ENCODE assay signal across 33 cellular contexts in the genomic region with DNA sequence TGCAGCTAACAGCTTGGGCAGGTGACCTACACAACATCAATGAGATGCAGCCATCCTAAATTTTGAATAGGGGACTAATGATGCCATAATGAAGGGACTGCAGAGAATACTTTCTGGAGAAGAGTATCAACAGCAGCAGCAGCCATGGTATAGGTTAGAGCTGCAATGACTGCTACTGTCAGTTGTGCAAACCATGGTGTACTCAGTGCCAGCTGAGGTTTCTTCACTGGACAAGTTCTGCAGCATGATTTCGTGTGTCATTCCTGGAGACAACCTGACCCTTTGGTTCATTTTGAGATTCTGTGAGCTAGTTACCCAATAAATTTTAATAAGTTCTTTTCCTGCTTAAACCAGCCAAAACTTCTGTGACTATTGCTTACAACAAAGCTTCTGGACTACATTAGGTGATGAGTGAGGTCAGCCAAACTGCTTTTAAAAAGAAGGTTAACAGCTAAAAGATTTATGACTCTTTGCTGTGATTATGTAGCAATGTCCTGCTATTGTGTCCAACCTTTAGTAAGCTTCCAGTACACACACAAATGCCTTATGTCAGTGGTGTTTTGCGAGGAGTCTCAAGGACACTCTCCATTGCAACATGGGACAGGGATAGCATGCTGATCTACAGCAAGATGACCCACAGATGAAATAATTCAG. TPM values are rescaled to one million over a fixed set of nuclear protein-coding genes. Genes with fewer than 3 reads are reported as not detected.
DNase-seq lines count a peak whose midpoint lies in the region; ATAC-seq and TF ChIP-seq lines count a peak whose summit lies in the region.
"Had no signal": no experiment of that assay in that cellular context is flagged by ENCODE, and none has a peak within 500 bp of the region (broad histone marks: within the 10 kb centered on the region; RNA-seq: fewer than 3 reads in every experiment).

No MANE protein-coding gene starts in this region.

- H3K4me3 ChIP-seq in AG10803 (ENCODE audit: low read length) (no peak overlapping the region), PC-9 (no peak overlapping the region), prostate gland (no peak overlapping the region), MM.1S (ENCODE audit: low read length) (no peak overlapping the region)
- H3K4me3 ChIP-seq: breast epithelium, mucosa of descending colon, skin epidermis, upper lobe of left lung had no signal

- POLR2A ChIA-PET in PC-9 (lab: Charles Lee; ENCODE audit: unreplicated experiment): no interaction called here

- H3K36me3 ChIP-seq in PC-9 (ENCODE audit: low read depth) (no peaks in the 10 kb centered on the region), prostate gland (no peaks in the 10 kb centered on the region), MM.1S (replicated peaks; ENCODE audit: insufficient read depth, low read length) (no peaks in the 10 kb centered on the region)
- H3K36me3 ChIP-seq: BE2C, breast epithelium, upper lobe of left lung, WERI-Rb-1 had no signal

- H3K27me3 ChIP-seq in PC-9 (ENCODE audit: insufficient read depth, low read depth) (no peaks in the 10 kb centered on the region), prostate gland (replicated peaks; ENCODE audit: insufficient read depth) (no peaks in the 10 kb centered on the region), MM.1S (replicated peaks; ENCODE audit: insufficient read depth, low read length) (no peaks in the 10 kb centered on the region)
- H3K27me3 ChIP-seq: BE2C, breast epithelium, upper lobe of left lung had no signal

- WGBS in prostate gland: 16% methylated on average over 2 of the region's 2 CpGs

- no peak for TF ChIP-seq CTCF in AG10803 (conservative IDR thresholded peaks at IDR 0.05; ENCODE audit: low read length)
- TF ChIP-seq CTCF in PC-9 (conservative IDR thresholded peaks at IDR 0.05): no peak
- no peak for TF ChIP-seq CTCF in prostate gland (IDR thresholded peaks at IDR 0.05)
- TF ChIP-seq CTCF in MM.1S (IDR thresholded peaks at IDR 0.05; ENCODE audit: low read length): no peak

- CTCF ChIA-PET in PC-9 (lab: Charles Lee): no interaction called here

- H3K9ac ChIP-seq in MM.1S (ENCODE audit: low read length): no peak overlapping the region

- no peaks in the 10 kb centered on the region for H3K79me2 ChIP-seq in PC-9 (ENCODE audit: low read depth)
- H3K79me2 ChIP-seq in MM.1S (ENCODE audit: low read length): no peaks in the 10 kb centered on the region

- no peaks in the 10 kb centered on the region; the same call in 1 of the 2 replicates for H3K9me3 ChIP-seq in PC-9 (ENCODE audit: insufficient read depth, low read depth)
- H3K9me3 ChIP-seq in prostate gland: no peaks in the 10 kb centered on the region
- no peaks in the 10 kb centered on the region for H3K9me3 ChIP-seq in MM.1S (replicated peaks; ENCODE audit: insufficient read depth, low read length)
- H3K9me3 ChIP-seq: BE2C, breast epithelium, mucosa of descending colon, upper lobe of left lung had no signal

- H3K27ac ChIP-seq in PC-9: no peak overlapping the region
- H3K27ac ChIP-seq in prostate gland: no peak overlapping the region
- H3K27ac ChIP-seq in MM.1S (ENCODE audit: low read length): no peak overlapping the region
- H3K27ac ChIP-seq: breast epithelium, skin epidermis, upper lobe of left lung, WERI-Rb-1 had no signal

- no peak for ATAC-seq in HG02623 (IDR thresholded peaks at IDR 0.05; ENCODE audit: unreplicated experiment)
- ATAC-seq in HG03135 (IDR thresholded peaks at IDR 0.05; ENCODE audit: unreplicated experiment): no peak
- no peak for ATAC-seq in esophagus mucosa
- ATAC-seq: activated T-helper 17 cell treated with anti-CD3 and anti-CD28 coated beads, Interleukin-2, amount 50 U/mL, for 72 hours; left cardiac atrium; mucosa of descending colon; natural killer cell treated with Interleukin-12 subunit alpha and Interleukin-12 subunit beta and Interleukin-15 and Interleukin-18, amount 100 ng/mL, for 72 hours; stimulated activated naive B cell treated with anti-CD40 and anti-IgM and Interleukin-4, amounts not matched to agents 10 μg/mL and 1 μg/mL and 100 μg/mL, for 72 hours had no signal

- no TSS peak for BruUV-seq in PC-9 (replicated peaks; lab: Mats Ljungman, UMichigan)

- TF ChIP-seq POLR2A in prostate gland (IDR thresholded peaks at IDR 0.05): no peak

- H3K4me2 ChIP-seq in PC-9: peak overlapping the region; percentile 21; the same call in 1 of the 2 replicates
- no peak overlapping the region for H3K4me2 ChIP-seq in MM.1S (ENCODE audit: low read depth, low read length)

- intact Hi-C loops in PC-9 (cut with micrococcal nuclease; ENCODE audit: unreplicated experiment): no loop called here
- intact Hi-C loops in prostate gland (cut with DNase I): loop anchor here (10.0 kb wide), 1 partner anchor 805 kb away; no protein-coding TSS in a partner anchor

- DNase-seq in AG10803 (ENCODE audit: low read depth): peak; percentile 43
- DNase-seq in PC-9: peak in 1 of 2 experiments; percentile 69
- peak; percentile 84 for DNase-seq in fibroblast of gingiva (ENCODE audit: low read depth)
- peak; percentile 26 for DNase-seq in prostate gland (ENCODE audit: low spot score)
- no peak for DNase-seq in MM.1S
- DNase-seq: activated CD4-positive, alpha-beta T cell treated with anti-CD3 and anti-CD28 coated beads for 48 hours; anterior cingulate cortex; BE2C; CD8-positive, alpha-beta memory T cell; H9; hippocampal formation; IMR-90; left cardiac atrium; mucosa of descending colon; NCI-H1092; NCI-H187; NCI-H446 treated with DMSO at 0.1 percent for 48 hours; NCI-H82; occipital lobe; RPMI8226; stimulated activated naive B cell treated with anti-CD40 and anti-IgM and Interleukin-4, amounts not matched to agents 10 μg/mL and 1 μg/mL and 100 μg/mL, for 72 hours; T1000; upper lobe of left lung; WERI-Rb-1 had no signal

- H3K4me1 ChIP-seq in PC-9 (replicated peaks; ENCODE audit: insufficient read depth) (peaks cover 33% of the 10 kb centered on the region), prostate gland (replicated peaks) (no peaks in the 10 kb centered on the region), MM.1S (ENCODE audit: low read length) (no peaks in the 10 kb centered on the region)
- H3K4me1 ChIP-seq: BE2C, breast epithelium, upper lobe of left lung had no signal

- no peaks in the 10 kb centered on the region for H4K20me1 ChIP-seq in PC-9 (ENCODE audit: insufficient read depth)
- H4K20me1 ChIP-seq in MM.1S (ENCODE audit: insufficient read depth, low read length): no peaks in the 10 kb centered on the region

- H3F3A ChIP-seq in PC-9 (ENCODE audit: insufficient read depth, low read depth) (peaks cover 14% of the 10 kb centered on the region; the same call in 1 of the 2 replicates), MM.1S (ENCODE audit: insufficient read depth, low read length) (no peaks in the 10 kb centered on the region)

- H2AFZ ChIP-seq in PC-9 (no peak overlapping the region), MM.1S (ENCODE audit: low read length) (no peak overlapping the region)

- H3K9me2 ChIP-seq in PC-9 (ENCODE audit: insufficient read depth) (no peaks in the 10 kb centered on the region), MM.1S (replicated peaks; ENCODE audit: insufficient read depth, low read length) (no peaks in the 10 kb centered on the region)

RNA-seq across cellular contexts. Expression of a gene that starts 4.8 kb away (rescaled TPM):
- total RNA-seq in PC-9 (2021) (not detected in 2 replicates), prostate gland (10 to 100 TPM in 1 of 2 donors, not detected in 1; 21.5 TPM), esophagus mucosa (not detected)
- total RNA-seq: breast epithelium; IMR-90; left cardiac atrium; lung microvascular endothelial cell; natural killer cell treated with Interleukin-12 subunit alpha and Interleukin-12 subunit beta and Interleukin-15 and Interleukin-18, amount 100 ng/mL, for 72 hours; occipital lobe; SK-MEL-5; upper lobe of left lung had no signal
